In genomic region chr5:57468481-57469165, GRCh38 we compare ENCODE assay signal across 28 cellular contexts. TPM values are rescaled to one million over a fixed set of nuclear protein-coding genes. Genes with fewer than 3 reads are reported as not detected.
DNase-seq lines count a peak whose midpoint lies in the region; ATAC-seq, FAIRE-seq and TF ChIP-seq lines count a peak whose summit lies in the region.
"Had no signal": no experiment of that assay in that cellular context is flagged by ENCODE, and none has a peak within 500 bp of the region (broad histone marks: within the 10 kb centered on the region; RNA-seq: fewer than 3 reads in every experiment).

No MANE protein-coding gene starts in this region.

- POLR2A ChIA-PET in A549 (lab: Yijun Ruan, JAX), result no interaction called here

- DNase-seq in A549 (ENCODE audit: low read depth in 1 of 2, low spot score in 1 of 2) (no peak), GM04504 (ENCODE audit: low read depth) (peak; percentile 43), amniotic epithelial cell (ENCODE audit: low read depth) (peak; percentile 89), fibroblast of the conjunctiva (ENCODE audit: low read depth) (peak; percentile 34), right cardiac atrium (no peak), KG1 (lab: John Stamatoyannopoulos, UW) (no peak)
- DNase-seq: activated CD8-positive, alpha-beta memory T cell treated with anti-CD3 and anti-CD28 coated beads, Interleukin-2, amount 50 U/mL, for 48 hours; activated gamma-delta T cell treated with Interleukin-2 at 50 U/mL for 16 hours; amygdala; CD4-positive, CD25-positive, alpha-beta regulatory T cell; endodermal cell; gastrocnemius medialis; mesendoderm; naive thymus-derived CD8-positive, alpha-beta T cell; NCI-H1092; NCI-H2081; NCI-H510A treated with DMSO at 0.1 percent for 48 hours; posterior cingulate gyrus; SHP77; small intestine; stimulated activated CD4-positive, alpha-beta T cell treated with anti-CD3 and anti-CD28 coated beads, Interleukin-4, amount 100 ng/mL, for 4 hours; T-helper 1 cell had no signal

- no peak overlapping the region for H3K4me3 ChIP-seq in A549
- no peak overlapping the region for H3K4me3 ChIP-seq in right cardiac atrium (ENCODE audit: low read length)
- H3K4me3 ChIP-seq: gastrocnemius medialis, vagina had no signal

- 0 out of 3 replicates have a peak, but pooled peaks cover 7% of the 10 kb centered on the region for H3K4me1 ChIP-seq in A549
- H3K4me1 ChIP-seq in right cardiac atrium (ENCODE audit: control insufficient read depth, insufficient read depth, low read length), result no peaks in the 10 kb centered on the region
- H3K4me1 ChIP-seq: gastrocnemius medialis, vagina had no signal

- no peak for TF ChIP-seq POLR2A in A549 (IDR thresholded peaks at IDR 0.05; ENCODE audit: low read length)

- H3K27me3 ChIP-seq in right cardiac atrium (ENCODE audit: control insufficient read depth, insufficient read depth), result no peaks in the 10 kb centered on the region
- H3K27me3 ChIP-seq: gastrocnemius medialis, vagina had no signal

- no peak overlapping the region for H3K27ac ChIP-seq in A549
- H3K27ac ChIP-seq in right cardiac atrium (ENCODE audit: low read length), result no peak overlapping the region
- H3K27ac ChIP-seq: gastrocnemius medialis, vagina, VCaP had no signal

- TF ChIP-seq EP300 in A549 (IDR thresholded peaks at IDR 0.05), result no peak

- no peak for TF ChIP-seq CTCF in A549 (IDR thresholded peaks at IDR 0.05)

- ATAC-seq in A549 (no peak), HG02885 (IDR thresholded peaks at IDR 0.05; ENCODE audit: poor library complexity, unreplicated experiment) (no peak), right cardiac atrium (no peak), GM18519 (IDR thresholded peaks at IDR 0.05; ENCODE audit: low FRiP score, unreplicated experiment) (no peak)
- ATAC-seq: gastrocnemius medialis; naive thymus-derived CD8-positive, alpha-beta T cell had no signal

- H3K9me3 ChIP-seq in A549 (no peaks in the 10 kb centered on the region), right cardiac atrium (ENCODE audit: control insufficient read depth, low read length) (no peaks in the 10 kb centered on the region)
- H3K9me3 ChIP-seq: gastrocnemius medialis, vagina had no signal

- intact Hi-C loops in right cardiac atrium (cut with DNase I), result no loop called here

- CTCF ChIA-PET in A549 (lab: Yijun Ruan, JAX), result interaction anchor here (1.2 kb wide), 1 partner anchor 20 kb away, joined by 3 read pairs; no protein-coding TSS in a partner anchor

- no peak for FAIRE-seq in A549 (lab: Jason Lieb, UNC)
- FAIRE-seq: small intestine had no signal

- WGBS in A549 (ENCODE audit: missing lambda C conversion rate), result 55% methylated on average over 5 of the region's 5 CpGs
- 92% methylated on average over 5 of the region's 5 CpGs for WGBS in right cardiac atrium

- peak overlapping the region; percentile 6; the same call in 1 of the 3 replicates for H3K4me2 ChIP-seq in A549

- no peak for TF ChIP-seq RAD21 in A549 (conservative IDR thresholded peaks at IDR 0.05 in 1 of 2, IDR thresholded peaks at IDR 0.05 in 1 of 2)

TF ChIP-seq in A549, 52 proteins besides CTCF, POLR2A, EP300 and RAD21:
- no peak for TF ChIP-seq MYC (IDR thresholded peaks at IDR 0.05; ENCODE audit: borderline replicate concordance, low read length)
- TF ChIP-seq HDAC2 (IDR thresholded peaks at IDR 0.05), result no peak
- TF ChIP-seq BCL3 (IDR thresholded peaks at IDR 0.05), result no peak
- no peak for TF ChIP-seq NFE2L2 (conservative IDR thresholded peaks at IDR 0.05; ENCODE audit: low read length)
- TF ChIP-seq GATA3 (IDR thresholded peaks at IDR 0.05; ENCODE audit: borderline replicate concordance), result no peak
- 0 out of 4 replicates have a peak, but pooled peaks of 1 of the 2 experiments have one; percentile 42 for TF ChIP-seq CEBPB (IDR thresholded peaks at IDR 0.05)
- no peak for TF ChIP-seq FOSB (CRISPR knock-in tag; IDR thresholded peaks at IDR 0.05)

RNA-seq across cellular contexts. Expression of gene ACTBL2, which starts 14.0 kb away (rescaled TPM):
- polyA plus RNA-seq in A549 (2011; rRNA removed) (0.06 TPM in 1 of 2 replicates, not detected in the other), A549 (2017; fragmentation: RNase III; extraction: RNeasy Plus Mini Kit Qiagen cat#74134 plus additional on column Dnase treatment) (0.06 to 0.11 TPM (median 0.09 TPM) in 3 replicates), right cardiac atrium (not detected)
- 0.03 and 0.04 TPM in 2 replicates for polyA plus RNA-seq in A549 (2012; cell fraction: cytosol; rRNA removed)
- 0.02 and 0.06 TPM in 2 replicates for polyA plus RNA-seq in A549 (2012; cell fraction: nucleus; rRNA removed)
- 0.44 TPM in 1 of 2 replicates, not detected in the other for polyA minus RNA-seq in A549 (2011; rRNA and poly(A)+ RNA removed)
- total RNA-seq in right cardiac atrium, result not detected
- total RNA-seq: A172; CD4-positive, CD25-positive, alpha-beta regulatory T cell; endodermal cell; gastrocnemius medialis; naive thymus-derived CD8-positive, alpha-beta T cell; subcutaneous adipose tissue; vagina had no signal
- polyA plus RNA-seq: CD4-positive, CD25-positive, alpha-beta regulatory T cell; naive thymus-derived CD8-positive, alpha-beta T cell; small intestine had no signal

Comparison
In these comparisons a context has a peak if more than half of its experiments do, and no peak if none do; other contexts are left out.
1. DNase-seq: peak in GM04504 (single experiment), amniotic epithelial cell (single experiment) and fibroblast of the conjunctiva (single experiment); none in A549 (0 of 2), right cardiac atrium (0 of 3) and KG1 (single experiment).